ENCODE assay signal across 8 cellular contexts in the genomic region with DNA sequence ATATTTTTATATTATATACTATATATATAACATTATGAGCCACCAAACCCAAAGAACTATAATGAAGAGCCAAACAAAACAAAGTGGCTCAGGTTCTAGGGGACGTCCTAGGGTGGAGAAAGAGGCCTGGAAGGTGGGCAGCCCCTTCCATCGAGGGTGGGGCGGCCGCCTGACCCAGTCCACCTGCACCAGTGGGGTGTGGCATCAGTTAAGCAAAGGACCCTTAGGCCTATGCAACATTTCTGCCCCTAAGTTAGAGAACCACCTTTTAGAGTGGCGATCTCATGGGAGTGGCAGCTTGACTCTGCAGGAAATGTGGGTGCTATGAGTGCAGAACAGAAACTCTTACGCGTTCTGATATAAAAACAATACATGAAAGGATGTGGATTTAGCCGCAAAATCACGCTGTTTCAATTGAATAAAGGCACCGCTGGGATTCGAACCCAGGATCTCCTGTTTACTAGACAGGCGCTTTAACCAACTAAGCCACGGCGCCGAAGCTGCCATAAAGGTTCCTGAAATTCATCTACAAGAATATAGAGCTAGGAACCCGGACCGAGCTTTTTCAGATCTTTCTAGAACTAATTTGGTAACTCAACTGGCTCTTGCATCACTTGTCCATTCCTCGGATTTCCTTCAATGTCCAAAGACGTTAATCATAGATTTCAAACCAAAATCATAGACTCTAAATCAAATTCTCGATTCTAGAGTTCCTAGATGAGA. TPM values are rescaled to one million over a fixed set of nuclear protein-coding genes. Genes with fewer than 3 reads are reported as not detected.
DNase-seq lines count a peak whose midpoint lies in the region; ATAC-seq, FAIRE-seq and TF ChIP-seq lines count a peak whose summit lies in the region.

No MANE protein-coding gene starts in this region.

- no peaks in the 10 kb centered on the region for H3K9me3 ChIP-seq in neural cell (ENCODE audit: low read length)
- H3K9me3 ChIP-seq in suprapubic skin, result no peaks in the 10 kb centered on the region

- in situ Hi-C loops in GM13977 (cut with MboI; ENCODE audit: low pct_unique_long_range_greater_than_20kb, low sequenced_read_pairs, unreplicated experiment), result no loop called here

- no peaks in the 10 kb centered on the region for H3K79me2 ChIP-seq in neural cell (replicated peaks; ENCODE audit: insufficient read depth, low read length)

- H3K4me3 ChIP-seq in epithelial cell of esophagus (ENCODE audit: low read length) (peak overlapping the region; percentile 25), neural cell (ENCODE audit: low read length) (peak overlapping the region; percentile 58), suprapubic skin (no peak overlapping the region)

- H3K27me3 ChIP-seq in neural cell (ENCODE audit: insufficient read depth, low read depth, low read length), result no peaks in the 10 kb centered on the region
- H3K27me3 ChIP-seq in suprapubic skin, result no peaks in the 10 kb centered on the region

- TF ChIP-seq RAD21 in neural cell (conservative IDR thresholded peaks at IDR 0.05), result no peak

- TF ChIP-seq POLR2A in suprapubic skin (IDR thresholded peaks at IDR 0.05), result no peak

- no peak for ATAC-seq in GM19023 (IDR thresholded peaks at IDR 0.05; ENCODE audit: unreplicated experiment)

- DNase-seq in NCI-H345 treated with DMSO at 0.1 percent for 48 hours (lab: John Stamatoyannopoulos, UW; ENCODE audit: unreplicated experiment) (peak; percentile 37), epithelial cell of esophagus (ENCODE audit: low read depth) (peak; percentile 77), suprapubic skin (ENCODE audit: low spot score in 2 of 2) (no peak), GM13977 (ENCODE audit: low spot score) (no peak)
- peak; percentile 67 for DNase-seq in activated CD8-positive, alpha-beta memory T cell treated with anti-CD3 and anti-CD28 coated beads, Interleukin-2, amount 50 U/mL, for 24 hours (ENCODE audit: extremely low read depth)

- WGBS in suprapubic skin, result 50% methylated on average over 20 of the region's 20 CpGs

- no peak overlapping the region for H2AFZ ChIP-seq in neural cell (ENCODE audit: low read depth, low read length)

- H3K4me2 ChIP-seq in neural cell (ENCODE audit: low read length), result no peak overlapping the region

- H3K9ac ChIP-seq in neural cell (ENCODE audit: low read length), result no peak overlapping the region

- FAIRE-seq in G401.6 (lab: Jason Lieb, UNC), result peak; percentile 36

- peaks cover 4% of the 10 kb centered on the region for H3F3A ChIP-seq in neural cell (ENCODE audit: insufficient read depth, low read length, poor library complexity, severe bottlenecking)

- H4K20me1 ChIP-seq in neural cell (ENCODE audit: insufficient read depth), result no peaks in the 10 kb centered on the region

- H3K9me2 ChIP-seq in neural cell (ENCODE audit: insufficient read depth, low read length), result no peaks in the 10 kb centered on the region

- peaks cover 18% of the 10 kb centered on the region for H3K36me3 ChIP-seq in neural cell (ENCODE audit: insufficient read depth, low read length)
- peaks cover 37% of the 10 kb centered on the region for H3K36me3 ChIP-seq in suprapubic skin

- H3K27ac ChIP-seq in neural cell (ENCODE audit: low read length) (peak overlapping the region; percentile 35), suprapubic skin (peak overlapping the region; percentile 10)

- no peak for TF ChIP-seq EP300 in neural cell (conservative IDR thresholded peaks at IDR 0.05; ENCODE audit: poor library complexity, severe bottlenecking)
- TF ChIP-seq EP300 in suprapubic skin (IDR thresholded peaks at IDR 0.05), result no peak

- TF ChIP-seq CTCF in epithelial cell of esophagus (IDR thresholded peaks at IDR 0.05; ENCODE audit: insufficient read depth, low read depth, low read length, missing control alignments) (no peak), neural cell (IDR thresholded peaks at IDR 0.05; ENCODE audit: poor library complexity, severe bottlenecking) (no peak), suprapubic skin (IDR thresholded peaks at IDR 0.05) (no peak), GM13977 (IDR thresholded peaks at IDR 0.05; ENCODE audit: extremely low read depth, insufficient read depth, missing control alignments) (no peak)

- H3K4me1 ChIP-seq in suprapubic skin, result peaks cover 24% of the 10 kb centered on the region

TF ChIP-seq in neural cell, 6 proteins besides CTCF, POLR2A, EP300 and RAD21:
- no peak for TF ChIP-seq MXI1 (conservative IDR thresholded peaks at IDR 0.05; ENCODE audit: poor library complexity, severe bottlenecking)
- no peak for TF ChIP-seq TAF1 (IDR thresholded peaks at IDR 0.05; ENCODE audit: low read depth)
- TF ChIP-seq POLR2AphosphoS5 (IDR thresholded peaks at IDR 0.05), result no peak
- TF ChIP-seq SMC3 (conservative IDR thresholded peaks at IDR 0.05; ENCODE audit: poor library complexity), result no peak
- TF ChIP-seq EZH2 (IDR thresholded peaks at IDR 0.05; ENCODE audit: borderline replicate concordance, insufficient read depth, low read length, poor library complexity, severe bottlenecking), result no peak
- no peak for TF ChIP-seq REST (IDR thresholded peaks at IDR 0.05; ENCODE audit: borderline replicate concordance)
TF ChIP-seq in neural cell: peak in this region for 0.

RNA-seq across cellular contexts. Expression of gene AURKB, which starts 15.6 kb away (rescaled TPM):
- polyA plus RNA-seq in neural cell, result 0.84 and 4.8 TPM in 2 replicates
- 0.97 and 2.9 TPM in 2 replicates for polyA minus RNA-seq in neural cell
- 10 to 100 TPM in 2 of 4 donors, 1 to 10 TPM in 2; 3.7 to 18.2 (median 9.5) TPM for total RNA-seq in suprapubic skin

RNA-seq across cellular contexts. Expression of gene CTC1, which starts 21.9 kb away (rescaled TPM):
- 11.9 and 16.5 TPM in 2 replicates for polyA plus RNA-seq in neural cell
- 17.0 and 22.0 TPM in 2 replicates for polyA minus RNA-seq in neural cell
- total RNA-seq in suprapubic skin, result 10 to 100 TPM; 16.8 to 58.1 (median 22.3) TPM

RNA-seq across cellular contexts. Expression of gene PFAS, which starts 23.1 kb away (rescaled TPM):
- 11.0 and 11.7 TPM in 2 replicates for polyA plus RNA-seq in neural cell
- 13.3 and 27.5 TPM in 2 replicates for polyA minus RNA-seq in neural cell
- 10 to 100 TPM; 13.0 to 35.1 (median 16.7) TPM for total RNA-seq in suprapubic skin

RNA-seq across cellular contexts. Expression of gene BORCS6, which starts 36.0 kb away (rescaled TPM):
- 12.1 and 13.7 TPM in 2 replicates for polyA plus RNA-seq in neural cell
- polyA minus RNA-seq in neural cell, result 12.0 and 14.6 TPM in 2 replicates
- total RNA-seq in suprapubic skin, result 10 to 100 TPM in 2 of 4 donors, 1 to 10 TPM in 2; 8.1 to 10.6 (median 9.9) TPM

RNA-seq across cellular contexts. Expression of gene TMEM107, which starts 49.8 kb away (rescaled TPM):
- polyA plus RNA-seq in neural cell, result 23.3 and 31.7 TPM in 2 replicates
- polyA minus RNA-seq in neural cell, result 46.0 and 56.4 TPM in 2 replicates
- 10 to 100 TPM; 13.7 to 21.4 (median 19.4) TPM for total RNA-seq in suprapubic skin

Comparison
In these comparisons a context has a peak if more than half of its experiments do, and no peak if none do; other contexts are left out.
1. DNase-seq: peak in NCI-H345 treated with DMSO at 0.1 percent for 48 hours (single experiment), activated CD8-positive, alpha-beta memory T cell treated with anti-CD3 and anti-CD28 coated beads, Interleukin-2, amount 50 U/mL, for 24 hours (single experiment) and epithelial cell of esophagus (single experiment); none in suprapubic skin (0 of 2) and GM13977 (single experiment).